Comparison of ENCODE assay signal across 19 cellular contexts in the genomic region with DNA sequence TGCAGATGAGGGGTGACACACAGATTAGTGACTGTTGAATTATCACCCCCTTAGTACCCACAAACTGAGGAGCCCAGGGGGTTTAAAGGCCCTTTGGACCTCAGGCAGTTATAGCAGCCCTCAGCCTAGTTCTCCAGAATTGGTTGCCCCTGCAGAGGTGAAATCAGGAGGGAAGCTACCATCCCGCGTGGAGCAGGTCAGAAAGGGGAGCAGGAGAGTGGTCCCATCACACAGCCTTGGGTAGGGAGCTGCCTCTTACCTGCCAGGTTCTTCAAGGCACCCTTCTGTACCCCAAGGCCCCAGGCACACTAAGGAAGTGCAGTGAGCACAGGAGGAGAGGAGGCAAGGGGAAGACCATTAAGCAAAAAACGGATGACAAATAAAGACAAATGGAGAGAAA.
DNase-seq lines count a peak whose midpoint lies in the region; ATAC-seq and TF ChIP-seq lines count a peak whose summit lies in the region.
"Had no signal": no experiment of that assay in that cellular context is flagged by ENCODE, and none has a peak within 500 bp of the region (broad histone marks: within the 10 kb centered on the region; RNA-seq: fewer than 3 reads in every experiment).

No MANE protein-coding gene starts in this region.

- H3K4me3 ChIP-seq in endodermal cell (ENCODE audit: low read length), result no peak overlapping the region
- H3K4me3 ChIP-seq: PC-9 had no signal

- peak; percentile 5; the same call in 1 of the 2 replicates for ATAC-seq in WTC11
- no peak for ATAC-seq in natural killer cell treated with Interleukin-12 subunit alpha and Interleukin-12 subunit beta and Interleukin-15 and Interleukin-18, amount 100 ng/mL, for 72 hours
- ATAC-seq in T-helper 17 cell, result no peak

- peaks cover 7% of the 10 kb centered on the region for H3K4me1 ChIP-seq in endodermal cell (ENCODE audit: control insufficient read depth, insufficient read depth, low read length)

- no peaks in the 10 kb centered on the region for H3K27me3 ChIP-seq in endodermal cell (ENCODE audit: control insufficient read depth, insufficient read depth, low read length, poor library complexity, severe bottlenecking)

- H3K9me3 ChIP-seq in endodermal cell (ENCODE audit: control insufficient read depth, low read length), result no peaks in the 10 kb centered on the region
- H3K9me3 ChIP-seq in T-helper 17 cell (ENCODE audit: control insufficient read depth, low read length, poor library complexity, severe bottlenecking), result no peaks in the 10 kb centered on the region
- H3K9me3 ChIP-seq: SK-N-SH had no signal

- H3K9ac ChIP-seq in endodermal cell (ENCODE audit: extremely low read depth, low read length, poor library complexity, severe bottlenecking), result no peak overlapping the region
- H3K9ac ChIP-seq: SK-N-SH had no signal

- no peaks in the 10 kb centered on the region for H3K36me3 ChIP-seq in endodermal cell (ENCODE audit: control insufficient read depth, insufficient read depth, low read length)

- H3K27ac ChIP-seq in endodermal cell (ENCODE audit: low read depth, low read length), result no peak overlapping the region
- H3K27ac ChIP-seq: PC-9 had no signal

- H3K36me3 Mint-ChIP-seq in WTC11 (no peaks in the 10 kb centered on the region), endodermal cell (ENCODE audit: low read depth) (no peaks in the 10 kb centered on the region), neural crest cell (ENCODE audit: low read depth) (no peaks in the 10 kb centered on the region), T-helper 17 cell (ENCODE audit: low read depth) (no peaks in the 10 kb centered on the region)
- no peaks in the 10 kb centered on the region for H3K36me3 Mint-ChIP-seq in natural killer cell treated with Interleukin-12 subunit alpha and Interleukin-12 subunit beta and Interleukin-15 and Interleukin-18, amount 100 ng/mL, for 72 hours
- H3K36me3 Mint-ChIP-seq: CD4-positive, CD25-positive, alpha-beta regulatory T cell had no signal

- H3K4me1 Mint-ChIP-seq in WTC11 (peaks cover 81% of the 10 kb centered on the region), endodermal cell (peaks cover 42% of the 10 kb centered on the region), neural crest cell (peaks cover 35% of the 10 kb centered on the region), T-helper 17 cell (peaks cover 2% of the 10 kb centered on the region)
- H3K4me1 Mint-ChIP-seq in natural killer cell treated with Interleukin-12 subunit alpha and Interleukin-12 subunit beta and Interleukin-15 and Interleukin-18, amount 100 ng/mL, for 72 hours (ENCODE audit: low read depth in 2 of 2), result no peaks in the 10 kb centered on the region
- H3K4me1 Mint-ChIP-seq: CD4-positive, CD25-positive, alpha-beta regulatory T cell had no signal

- POLR2A ChIA-PET in WTC11 (lab: Charles Lee), result interaction anchor here (0.7 to 1.5 kb wide), 2 partner anchors 16 to 665 kb away, joined by 3 read pairs; no protein-coding TSS in a partner anchor

- peak overlapping the region; percentile 26 for H3K4me3 Mint-ChIP-seq in WTC11
- no peak overlapping the region for H3K4me3 Mint-ChIP-seq in endodermal cell
- H3K4me3 Mint-ChIP-seq in neural crest cell, result no peak overlapping the region
- no peak overlapping the region for H3K4me3 Mint-ChIP-seq in natural killer cell treated with Interleukin-12 subunit alpha and Interleukin-12 subunit beta and Interleukin-15 and Interleukin-18, amount 100 ng/mL, for 72 hours
- H3K4me3 Mint-ChIP-seq in T-helper 17 cell, result no peak overlapping the region
- H3K4me3 Mint-ChIP-seq: CD4-positive, CD25-positive, alpha-beta regulatory T cell had no signal

- no peaks in the 10 kb centered on the region for H3K9me3 Mint-ChIP-seq in WTC11
- no peaks in the 10 kb centered on the region for H3K9me3 Mint-ChIP-seq in endodermal cell
- no peaks in the 10 kb centered on the region for H3K9me3 Mint-ChIP-seq in neural crest cell
- H3K9me3 Mint-ChIP-seq in natural killer cell treated with Interleukin-12 subunit alpha and Interleukin-12 subunit beta and Interleukin-15 and Interleukin-18, amount 100 ng/mL, for 72 hours, result no peaks in the 10 kb centered on the region

- TF ChIP-seq CTCF in WTC11 (IDR thresholded peaks at IDR 0.05) (no peak), endodermal cell (conservative IDR thresholded peaks at IDR 0.05) (no peak), neural crest cell (conservative IDR thresholded peaks at IDR 0.05) (no peak)

- CTCF ChIA-PET in WTC11 (lab: Charles Lee), result interaction anchor here (0.6 to 3.4 kb wide), 12 partner anchors 8 to 491 kb away, joined by 3 to 35 read pairs (median 4); a partner anchor contains a TSS

- WGBS in endodermal cell (ENCODE audit: insufficient coverage in 1 of 2, insufficient read length in 1 of 2), 2 experiments, result 60 to 65% methylated on average over 2 to 3 of the region's 3 CpGs

- H3K27ac Mint-ChIP-seq in WTC11, result peak overlapping the region; percentile 82
- peak overlapping the region; percentile 26 for H3K27ac Mint-ChIP-seq in endodermal cell
- H3K27ac Mint-ChIP-seq in neural crest cell (ENCODE audit: unreplicated experiment), result peak overlapping the region; percentile 87
- no peak overlapping the region for H3K27ac Mint-ChIP-seq in natural killer cell treated with Interleukin-12 subunit alpha and Interleukin-12 subunit beta and Interleukin-15 and Interleukin-18, amount 100 ng/mL, for 72 hours
- H3K27ac Mint-ChIP-seq in T-helper 17 cell, result no peak overlapping the region
- H3K27ac Mint-ChIP-seq: CD4-positive, CD25-positive, alpha-beta regulatory T cell had no signal

- DNase-seq in WTC11 (ENCODE audit: low spot score) (no peak), endodermal cell (no peak), neural crest cell (ENCODE audit: low read depth, low spot score) (no peak), dermis blood vessel endothelial cell (no peak), SIG-M5 (lab: John Stamatoyannopoulos, UW) (no peak), T-helper 17 cell (no peak)
- DNase-seq in natural killer cell treated with Interleukin-12 subunit alpha and Interleukin-12 subunit beta and Interleukin-15 and Interleukin-18, amount 100 ng/mL, for 72 hours (ENCODE audit: low spot score), result no peak
- DNase-seq: CD4-positive, CD25-positive, alpha-beta regulatory T cell; DMS79; KBM-7; MM.1S; NCI-H1417 treated with DMSO at 0.1 percent for 48 hours; NCI-H187 treated with DMSO at 0.1 percent for 48 hours; NCI-H2107; NCI-H748 treated with DMSO at 0.1 percent for 48 hours; PC-9; RPMI8226; SHP77 treated with DMSO at 0.1 percent for 48 hours; SK-N-SH had no signal

- H3K27me3 Mint-ChIP-seq in WTC11 (ENCODE audit: low read depth) (peaks cover 19% of the 10 kb centered on the region), endodermal cell (ENCODE audit: insufficient read depth) (peaks cover 17% of the 10 kb centered on the region), neural crest cell (ENCODE audit: low read depth) (no peaks in the 10 kb centered on the region), T-helper 17 cell (peaks cover 28% of the 10 kb centered on the region)
- peaks cover 0 to 13% of the 10 kb centered on the region in 2 donors for H3K27me3 Mint-ChIP-seq in natural killer cell treated with Interleukin-12 subunit alpha and Interleukin-12 subunit beta and Interleukin-15 and Interleukin-18, amount 100 ng/mL, for 72 hours

TF ChIP-seq in WTC11, 78 proteins besides CTCF, POLR2A, EP300 and RAD21 (continues in another document):
- TF ChIP-seq CBFB (CRISPR knock-in tag; IDR thresholded peaks at IDR 0.05; ENCODE audit: low read depth) (no peak), ZNF232 (CRISPR knock-in tag; IDR thresholded peaks at IDR 0.05) (no peak), NR2C2 (CRISPR knock-in tag; IDR thresholded peaks at IDR 0.05) (no peak), KAT7 (CRISPR knock-in tag; IDR thresholded peaks at IDR 0.05; ENCODE audit: borderline replicate concordance) (no peak), GRHL2 (CRISPR knock-in tag; IDR thresholded peaks at IDR 0.05; ENCODE audit: insufficient replicate concordance, severe bottlenecking) (no peak), ZNF317 (CRISPR knock-in tag; IDR thresholded peaks at IDR 0.05; ENCODE audit: borderline replicate concordance, low read depth) (no peak), NR3C1 (CRISPR knock-in tag; conservative IDR thresholded peaks at IDR 0.05; ENCODE audit: low read depth) (no peak), NR1H2 (CRISPR knock-in tag; IDR thresholded peaks at IDR 0.05) (no peak), NFE2L1 (CRISPR knock-in tag; IDR thresholded peaks at IDR 0.05) (no peak), HMGA2 (CRISPR knock-in tag; IDR thresholded peaks at IDR 0.05) (no peak), TEAD1 (CRISPR knock-in tag; IDR thresholded peaks at IDR 0.05) (no peak)
- TF ChIP-seq, protein P1, sequence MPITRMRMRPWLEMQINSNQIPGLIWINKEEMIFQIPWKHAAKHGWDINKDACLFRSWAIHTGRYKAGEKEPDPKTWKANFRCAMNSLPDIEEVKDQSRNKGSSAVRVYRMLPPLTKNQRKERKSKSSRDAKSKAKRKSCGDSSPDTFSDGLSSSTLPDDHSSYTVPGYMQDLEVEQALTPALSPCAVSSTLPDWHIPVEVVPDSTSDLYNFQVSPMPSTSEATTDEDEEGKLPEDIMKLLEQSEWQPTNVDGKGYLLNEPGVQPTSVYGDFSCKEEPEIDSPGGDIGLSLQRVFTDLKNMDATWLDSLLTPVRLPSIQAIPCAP (CRISPR knock-in tag; IDR thresholded peaks at IDR 0.05), result no peak
- TF ChIP-seq, protein P2, sequence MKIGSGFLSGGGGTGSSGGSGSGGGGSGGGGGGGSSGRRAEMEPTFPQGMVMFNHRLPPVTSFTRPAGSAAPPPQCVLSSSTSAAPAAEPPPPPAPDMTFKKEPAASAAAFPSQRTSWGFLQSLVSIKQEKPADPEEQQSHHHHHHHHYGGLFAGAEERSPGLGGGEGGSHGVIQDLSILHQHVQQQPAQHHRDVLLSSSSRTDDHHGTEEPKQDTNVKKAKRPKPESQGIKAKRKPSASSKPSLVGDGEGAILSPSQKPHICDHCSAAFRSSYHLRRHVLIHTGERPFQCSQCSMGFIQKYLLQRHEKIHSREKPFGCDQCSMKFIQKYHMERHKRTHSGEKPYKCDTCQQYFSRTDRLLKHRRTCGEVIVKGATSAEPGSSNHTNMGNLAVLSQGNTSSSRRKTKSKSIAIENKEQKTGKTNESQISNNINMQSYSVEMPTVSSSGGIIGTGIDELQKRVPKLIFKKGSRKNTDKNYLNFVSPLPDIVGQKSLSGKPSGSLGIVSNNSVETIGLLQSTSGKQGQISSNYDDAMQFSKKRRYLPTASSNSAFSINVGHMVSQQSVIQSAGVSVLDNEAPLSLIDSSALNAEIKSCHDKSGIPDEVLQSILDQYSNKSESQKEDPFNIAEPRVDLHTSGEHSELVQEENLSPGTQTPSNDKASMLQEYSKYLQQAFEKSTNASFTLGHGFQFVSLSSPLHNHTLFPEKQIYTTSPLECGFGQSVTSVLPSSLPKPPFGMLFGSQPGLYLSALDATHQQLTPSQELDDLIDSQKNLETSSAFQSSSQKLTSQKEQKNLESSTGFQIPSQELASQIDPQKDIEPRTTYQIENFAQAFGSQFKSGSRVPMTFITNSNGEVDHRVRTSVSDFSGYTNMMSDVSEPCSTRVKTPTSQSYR (CRISPR knock-in tag; IDR thresholded peaks at IDR 0.05), result no peak

Comparison
In these comparisons a context has a peak if more than half of its experiments do, and no peak if none do; other contexts are left out.
1. H3K27ac Mint-ChIP-seq: peak in WTC11 (single experiment), endodermal cell (single experiment) and neural crest cell (single experiment); none in natural killer cell treated with Interleukin-12 subunit alpha and Interleukin-12 subunit beta and Interleukin-15 and Interleukin-18, amount 100 ng/mL, for 72 hours (0 of 2) and T-helper 17 cell (single experiment).